In genomic region chr5:112407240-112407639, GRCh38 we compare ENCODE assay signal across 17 cellular contexts. TPM values are rescaled to one million over a fixed set of nuclear protein-coding genes. Genes with fewer than 3 reads are reported as not detected.
DNase-seq lines count a peak whose midpoint lies in the region; ATAC-seq and TF ChIP-seq lines count a peak whose summit lies in the region.
"Had no signal": no experiment of that assay in that cellular context is flagged by ENCODE, and none has a peak within 500 bp of the region (broad histone marks: within the 10 kb centered on the region; RNA-seq: fewer than 3 reads in every experiment).

No MANE protein-coding gene starts in this region.

- H2AFZ ChIP-seq in neural cell (ENCODE audit: low read depth, low read length), result no peak overlapping the region

- no peak overlapping the region for H3K27ac Mint-ChIP-seq in endodermal cell
- H3K27ac Mint-ChIP-seq: CD4-positive, alpha-beta memory T cell; HFFc6 had no signal

- H3K4me3 ChIP-seq in right atrium auricular region (no peak overlapping the region), right cardiac atrium (ENCODE audit: low read length) (no peak overlapping the region), endodermal cell (ENCODE audit: low read length) (peak overlapping the region; percentile 30), neural cell (ENCODE audit: low read length) (no peak overlapping the region), ascending aorta (no peak overlapping the region)
- H3K4me3 ChIP-seq: HAP-1 had no signal

- TF ChIP-seq EP300 in neural cell (conservative IDR thresholded peaks at IDR 0.05; ENCODE audit: poor library complexity, severe bottlenecking), result no peak

- intact Hi-C loops in right cardiac atrium (cut with DNase I) (no loop called here), ascending aorta (cut with DNase I) (no loop called here)

- ATAC-seq in right cardiac atrium, result no peak
- no peak for ATAC-seq in GM21381 (IDR thresholded peaks at IDR 0.05; ENCODE audit: unreplicated experiment)
- ATAC-seq: HepG2 had no signal

- H3K27ac ChIP-seq in right atrium auricular region, result peak overlapping the region; percentile 31 to 37
- H3K27ac ChIP-seq in right cardiac atrium (ENCODE audit: low read length), result no peak overlapping the region
- no peak overlapping the region for H3K27ac ChIP-seq in endodermal cell (ENCODE audit: low read depth, low read length)
- H3K27ac ChIP-seq in neural cell (ENCODE audit: low read length), result peak overlapping the region; percentile 18
- no peak overlapping the region for H3K27ac ChIP-seq in ascending aorta
- H3K27ac ChIP-seq: C4-2B had no signal

- peak overlapping the region; percentile 16 for H3K4me3 Mint-ChIP-seq in endodermal cell
- H3K4me3 Mint-ChIP-seq: CD4-positive, alpha-beta memory T cell; HFFc6 had no signal

- peaks cover 74% of the 10 kb centered on the region for H3K27me3 Mint-ChIP-seq in endodermal cell (ENCODE audit: insufficient read depth)

- H4K20me1 ChIP-seq in neural cell (ENCODE audit: insufficient read depth), result no peaks in the 10 kb centered on the region

- H3K9ac ChIP-seq in endodermal cell (ENCODE audit: extremely low read depth, low read length, poor library complexity, severe bottlenecking) (no peak overlapping the region), neural cell (ENCODE audit: low read length) (no peak overlapping the region)

- H3K9me3 Mint-ChIP-seq in endodermal cell, result no peaks in the 10 kb centered on the region
- H3K9me3 Mint-ChIP-seq: HFFc6 had no signal

- H3K9me3 ChIP-seq in right atrium auricular region, result no peaks in the 10 kb centered on the region
- H3K9me3 ChIP-seq in right cardiac atrium (ENCODE audit: control insufficient read depth, low read length), result no peaks in the 10 kb centered on the region
- H3K9me3 ChIP-seq in endodermal cell (ENCODE audit: control insufficient read depth, low read length), result no peaks in the 10 kb centered on the region
- no peaks in the 10 kb centered on the region for H3K9me3 ChIP-seq in neural cell (ENCODE audit: low read length)
- no peaks in the 10 kb centered on the region for H3K9me3 ChIP-seq in ascending aorta
- H3K9me3 ChIP-seq: BE2C, HAP-1 had no signal

- TF ChIP-seq CTCF in right atrium auricular region (IDR thresholded peaks at IDR 0.05), result no peak
- no peak for TF ChIP-seq CTCF in endodermal cell (conservative IDR thresholded peaks at IDR 0.05)
- no peak for TF ChIP-seq CTCF in neural cell (IDR thresholded peaks at IDR 0.05; ENCODE audit: poor library complexity, severe bottlenecking)
- TF ChIP-seq CTCF in ascending aorta (IDR thresholded peaks at IDR 0.05), result no peak

- H3K36me3 ChIP-seq in right atrium auricular region, result no peaks in the 10 kb centered on the region
- no peaks in the 10 kb centered on the region for H3K36me3 ChIP-seq in endodermal cell (ENCODE audit: control insufficient read depth, insufficient read depth, low read length)
- H3K36me3 ChIP-seq in neural cell (ENCODE audit: insufficient read depth, low read length), result no peaks in the 10 kb centered on the region
- H3K36me3 ChIP-seq in ascending aorta, result no peaks in the 10 kb centered on the region
- H3K36me3 ChIP-seq: BE2C, HAP-1 had no signal

- H3K4me1 ChIP-seq in right atrium auricular region, result peaks cover 0 to 33% of the 10 kb centered on the region in 2 donors
- peaks cover 14% of the 10 kb centered on the region for H3K4me1 ChIP-seq in right cardiac atrium (ENCODE audit: control insufficient read depth, insufficient read depth, low read length)
- H3K4me1 ChIP-seq in endodermal cell (ENCODE audit: control insufficient read depth, insufficient read depth, low read length), result peaks cover 7% of the 10 kb centered on the region
- H3K4me1 ChIP-seq in ascending aorta, result no peaks in the 10 kb centered on the region
- H3K4me1 ChIP-seq: BE2C, HAP-1 had no signal

- no peak for TF ChIP-seq RAD21 in neural cell (conservative IDR thresholded peaks at IDR 0.05)

- no peaks in the 10 kb centered on the region for H3K79me2 ChIP-seq in neural cell (replicated peaks; ENCODE audit: insufficient read depth, low read length)

- H3K4me2 ChIP-seq in neural cell (ENCODE audit: low read length), result peak overlapping the region; percentile 13

- no peaks in the 10 kb centered on the region for H3K9me2 ChIP-seq in neural cell (ENCODE audit: insufficient read depth, low read length)

- no peak for DNase-seq in right atrium auricular region (ENCODE audit: low spot score)
- DNase-seq in right cardiac atrium, result no peak
- DNase-seq in endodermal cell, result no peak
- DNase-seq in retina, result no peak
- DNase-seq in ascending aorta (ENCODE audit: low spot score in 2 of 2), result no peak
- no peak for DNase-seq in AG20443 (ENCODE audit: low spot score)
- DNase-seq: BE2C; CD4-positive, alpha-beta memory T cell; DMS153; DMS79 treated with DMSO at 0.1 percent for 48 hours; EL; HFFc6 had no signal

- peaks cover 36% of the 10 kb centered on the region for H3K4me1 Mint-ChIP-seq in endodermal cell
- H3K4me1 Mint-ChIP-seq: CD4-positive, alpha-beta memory T cell had no signal

- H3F3A ChIP-seq in neural cell (ENCODE audit: insufficient read depth, low read length, poor library complexity, severe bottlenecking), result no peaks in the 10 kb centered on the region

- no peaks in the 10 kb centered on the region for H3K27me3 ChIP-seq in right atrium auricular region
- H3K27me3 ChIP-seq in right cardiac atrium (ENCODE audit: control insufficient read depth, insufficient read depth), result no peaks in the 10 kb centered on the region
- H3K27me3 ChIP-seq in endodermal cell (ENCODE audit: control insufficient read depth, insufficient read depth, low read length, poor library complexity, severe bottlenecking), result peaks cover 18% of the 10 kb centered on the region
- no peaks in the 10 kb centered on the region for H3K27me3 ChIP-seq in neural cell (ENCODE audit: insufficient read depth, low read depth, low read length)
- H3K27me3 ChIP-seq in ascending aorta, result no peaks in the 10 kb centered on the region

- H3K36me3 Mint-ChIP-seq in endodermal cell (ENCODE audit: low read depth), result no peaks in the 10 kb centered on the region
- H3K36me3 Mint-ChIP-seq: CD4-positive, alpha-beta memory T cell had no signal

TF ChIP-seq in neural cell, 6 proteins besides CTCF, POLR2A, EP300 and RAD21:
- TF ChIP-seq EZH2 (IDR thresholded peaks at IDR 0.05; ENCODE audit: borderline replicate concordance, insufficient read depth, low read length, poor library complexity, severe bottlenecking), result no peak
- TF ChIP-seq MXI1 (conservative IDR thresholded peaks at IDR 0.05; ENCODE audit: poor library complexity, severe bottlenecking), result no peak
- TF ChIP-seq TAF1 (IDR thresholded peaks at IDR 0.05; ENCODE audit: low read depth), result no peak
- no peak for TF ChIP-seq SMC3 (conservative IDR thresholded peaks at IDR 0.05; ENCODE audit: poor library complexity)
- TF ChIP-seq POLR2AphosphoS5 (IDR thresholded peaks at IDR 0.05), result no peak
- TF ChIP-seq REST (IDR thresholded peaks at IDR 0.05; ENCODE audit: borderline replicate concordance), result no peak

RNA-seq across cellular contexts. Expression of gene EPB41L4A, which starts 11.8 kb away (rescaled TPM):
- 10 to 100 TPM; 13.8 to 17.9 TPM for total RNA-seq in right atrium auricular region
- total RNA-seq in right cardiac atrium, result 10 to 100 TPM; 24.9 to 43.7 (median 27.3) TPM
- 9.2 TPM for polyA plus RNA-seq in right cardiac atrium
- 1 to 10 TPM; 7.7 to 9.9 TPM for total RNA-seq in endodermal cell
- polyA plus RNA-seq in endodermal cell (2013, experiment 1 of 2), result 10.8 TPM
- 10.9 TPM for polyA plus RNA-seq in endodermal cell (2013, experiment 2 of 2)
- 4.9 and 7.4 TPM in 2 replicates for polyA plus RNA-seq in neural cell
- polyA minus RNA-seq in neural cell, result 35.1 and 44.5 TPM in 2 replicates
- total RNA-seq in ascending aorta, result 9.4 TPM
- polyA plus RNA-seq: HepG2 had no signal

Comparison
In these comparisons a context has a peak if more than half of its experiments do, and no peak if none do; other contexts are left out.
1. H3K27ac ChIP-seq: peak in right atrium auricular region (2 of 2) and neural cell (single experiment); none in right cardiac atrium (single experiment), endodermal cell (single experiment) and ascending aorta (0 of 2).